In genomic region chr11:124249869-124250268, GRCh38 we compare ENCODE assay signal across 1 cellular context.
TF ChIP-seq lines count a peak whose summit lies in the region.
"Not testable (repeated sequence)": the region's sequence is repeated elsewhere in the genome, so short reads cannot be mapped to it uniquely, and the experiment has no call there.

No MANE protein-coding gene starts in this region.

TF ChIP-seq in K562, 482 proteins besides CTCF, POLR2A, EP300 and RAD21 (continued from another document and continues in another):
- TF ChIP-seq, protein P1, sequence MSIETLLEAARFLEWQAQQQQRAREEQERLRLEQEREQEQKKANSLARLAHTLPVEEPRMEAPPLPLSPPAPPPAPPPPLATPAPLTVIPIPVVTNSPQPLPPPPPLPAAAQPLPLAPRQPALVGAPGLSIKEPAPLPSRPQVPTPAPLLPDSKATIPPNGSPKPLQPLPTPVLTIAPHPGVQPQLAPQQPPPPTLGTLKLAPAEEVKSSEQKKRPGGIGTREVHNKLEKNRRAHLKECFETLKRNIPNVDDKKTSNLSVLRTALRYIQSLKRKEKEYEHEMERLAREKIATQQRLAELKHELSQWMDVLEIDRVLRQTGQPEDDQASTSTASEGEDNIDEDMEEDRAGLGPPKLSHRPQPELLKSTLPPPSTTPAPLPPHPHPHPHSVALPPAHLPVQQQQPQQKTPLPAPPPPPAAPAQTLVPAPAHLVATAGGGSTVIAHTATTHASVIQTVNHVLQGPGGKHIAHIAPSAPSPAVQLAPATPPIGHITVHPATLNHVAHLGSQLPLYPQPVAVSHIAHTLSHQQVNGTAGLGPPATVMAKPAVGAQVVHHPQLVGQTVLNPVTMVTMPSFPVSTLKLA (conservative IDR thresholded peaks at IDR 0.05): 0 out of 4 replicates have a peak, but pooled peaks of 1 of the 2 experiments have one; percentile 22
- TF ChIP-seq, protein P2, sequence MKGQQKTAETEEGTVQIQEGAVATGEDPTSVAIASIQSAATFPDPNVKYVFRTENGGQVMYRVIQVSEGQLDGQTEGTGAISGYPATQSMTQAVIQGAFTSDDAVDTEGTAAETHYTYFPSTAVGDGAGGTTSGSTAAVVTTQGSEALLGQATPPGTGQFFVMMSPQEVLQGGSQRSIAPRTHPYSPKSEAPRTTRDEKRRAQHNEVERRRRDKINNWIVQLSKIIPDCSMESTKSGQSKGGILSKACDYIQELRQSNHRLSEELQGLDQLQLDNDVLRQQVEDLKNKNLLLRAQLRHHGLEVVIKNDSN (CRISPR knock-in tag; IDR thresholded peaks at IDR 0.05): peak; percentile 68
- TF ChIP-seq ZNF766 (CRISPR knock-in tag; conservative IDR thresholded peaks at IDR 0.05): peak; percentile 62; the same call in 1 of the 2 replicates
- peak in 1 of 2 experiments; percentile 31; a peak in 1 of 4 replicates for TF ChIP-seq RCOR1 (IDR thresholded peaks at IDR 0.05; ENCODE audit: borderline replicate concordance in 1 of 2, low read depth in 2 of 2, low read length in 2 of 2)
- TF ChIP-seq, protein P3, sequence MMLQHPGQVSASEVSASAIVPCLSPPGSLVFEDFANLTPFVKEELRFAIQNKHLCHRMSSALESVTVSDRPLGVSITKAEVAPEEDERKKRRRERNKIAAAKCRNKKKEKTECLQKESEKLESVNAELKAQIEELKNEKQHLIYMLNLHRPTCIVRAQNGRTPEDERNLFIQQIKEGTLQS (IDR thresholded peaks at IDR 0.05): peak; percentile 68
- TF ChIP-seq, protein P3 (CRISPR knock-in tag; conservative IDR thresholded peaks at IDR 0.05): not testable (repeated sequence)
- peak; percentile 70 for TF ChIP-seq ZNF589 (CRISPR knock-in tag; IDR thresholded peaks at IDR 0.05; ENCODE audit: low read depth)
- TF ChIP-seq ATF1 (CRISPR knock-in tag; IDR thresholded peaks at IDR 0.05); TOE1 (CRISPR knock-in tag; IDR thresholded peaks at IDR 0.05; ENCODE audit: borderline replicate concordance, low read depth); ZNF740 (CRISPR knock-in tag; IDR thresholded peaks at IDR 0.05); NR2C2 (CRISPR knock-in tag; IDR thresholded peaks at IDR 0.05); NR2C1 (IDR thresholded peaks at IDR 0.05); MYBL2 (CRISPR knock-in tag; IDR thresholded peaks at IDR 0.05; ENCODE audit: borderline replicate concordance): not testable (repeated sequence)
- TF ChIP-seq ATF1 (tag; IDR thresholded peaks at IDR 0.05): peak; percentile 44
- peak; percentile 53; the same call in 1 of the 2 replicates for TF ChIP-seq CEBPG (CRISPR knock-in tag; IDR thresholded peaks at IDR 0.05)
- peak in 1 of 2 experiments; percentile 37; a peak in 1 of 4 replicates for TF ChIP-seq CEBPG (tag; conservative IDR thresholded peaks at IDR 0.05 in 1 of 2, IDR thresholded peaks at IDR 0.05 in 1 of 2)
- 0 out of 2 replicates have a peak, but pooled peaks have one; percentile 4 for TF ChIP-seq MEF2D (tag; conservative IDR thresholded peaks at IDR 0.05; ENCODE audit: low read depth)
- peak; percentile 49 for TF ChIP-seq EP400 (IDR thresholded peaks at IDR 0.05)
- TF ChIP-seq CC2D1A (IDR thresholded peaks at IDR 0.05): peak; percentile 76; the same call in 1 of the 2 replicates
- TF ChIP-seq SMARCE1 (IDR thresholded peaks at IDR 0.05): peak; percentile 12; the same call in 1 of the 2 replicates
- peak; percentile 90 for TF ChIP-seq MAFG (tag; conservative IDR thresholded peaks at IDR 0.05)
- TF ChIP-seq HINFP (tag; conservative IDR thresholded peaks at IDR 0.05; ENCODE audit: low read depth): 0 out of 2 replicates have a peak, but pooled peaks have one; percentile 48
- peak; percentile 46; the same call in 1 of the 2 replicates for TF ChIP-seq TOE1 (IDR thresholded peaks at IDR 0.05; ENCODE audit: borderline replicate concordance)
- TF ChIP-seq ZNF175 (CRISPR knock-in tag; IDR thresholded peaks at IDR 0.05; ENCODE audit: low read depth): peak; percentile 75; the same call in 1 of the 2 replicates
- 0 out of 2 replicates have a peak, but pooled peaks have one; percentile 18 for TF ChIP-seq EHMT2 (IDR thresholded peaks at IDR 0.05)
- TF ChIP-seq CXXC5 (CRISPR knock-in tag; IDR thresholded peaks at IDR 0.05): 0 out of 2 replicates have a peak, but pooled peaks have one; percentile 22
- TF ChIP-seq, protein P4, sequence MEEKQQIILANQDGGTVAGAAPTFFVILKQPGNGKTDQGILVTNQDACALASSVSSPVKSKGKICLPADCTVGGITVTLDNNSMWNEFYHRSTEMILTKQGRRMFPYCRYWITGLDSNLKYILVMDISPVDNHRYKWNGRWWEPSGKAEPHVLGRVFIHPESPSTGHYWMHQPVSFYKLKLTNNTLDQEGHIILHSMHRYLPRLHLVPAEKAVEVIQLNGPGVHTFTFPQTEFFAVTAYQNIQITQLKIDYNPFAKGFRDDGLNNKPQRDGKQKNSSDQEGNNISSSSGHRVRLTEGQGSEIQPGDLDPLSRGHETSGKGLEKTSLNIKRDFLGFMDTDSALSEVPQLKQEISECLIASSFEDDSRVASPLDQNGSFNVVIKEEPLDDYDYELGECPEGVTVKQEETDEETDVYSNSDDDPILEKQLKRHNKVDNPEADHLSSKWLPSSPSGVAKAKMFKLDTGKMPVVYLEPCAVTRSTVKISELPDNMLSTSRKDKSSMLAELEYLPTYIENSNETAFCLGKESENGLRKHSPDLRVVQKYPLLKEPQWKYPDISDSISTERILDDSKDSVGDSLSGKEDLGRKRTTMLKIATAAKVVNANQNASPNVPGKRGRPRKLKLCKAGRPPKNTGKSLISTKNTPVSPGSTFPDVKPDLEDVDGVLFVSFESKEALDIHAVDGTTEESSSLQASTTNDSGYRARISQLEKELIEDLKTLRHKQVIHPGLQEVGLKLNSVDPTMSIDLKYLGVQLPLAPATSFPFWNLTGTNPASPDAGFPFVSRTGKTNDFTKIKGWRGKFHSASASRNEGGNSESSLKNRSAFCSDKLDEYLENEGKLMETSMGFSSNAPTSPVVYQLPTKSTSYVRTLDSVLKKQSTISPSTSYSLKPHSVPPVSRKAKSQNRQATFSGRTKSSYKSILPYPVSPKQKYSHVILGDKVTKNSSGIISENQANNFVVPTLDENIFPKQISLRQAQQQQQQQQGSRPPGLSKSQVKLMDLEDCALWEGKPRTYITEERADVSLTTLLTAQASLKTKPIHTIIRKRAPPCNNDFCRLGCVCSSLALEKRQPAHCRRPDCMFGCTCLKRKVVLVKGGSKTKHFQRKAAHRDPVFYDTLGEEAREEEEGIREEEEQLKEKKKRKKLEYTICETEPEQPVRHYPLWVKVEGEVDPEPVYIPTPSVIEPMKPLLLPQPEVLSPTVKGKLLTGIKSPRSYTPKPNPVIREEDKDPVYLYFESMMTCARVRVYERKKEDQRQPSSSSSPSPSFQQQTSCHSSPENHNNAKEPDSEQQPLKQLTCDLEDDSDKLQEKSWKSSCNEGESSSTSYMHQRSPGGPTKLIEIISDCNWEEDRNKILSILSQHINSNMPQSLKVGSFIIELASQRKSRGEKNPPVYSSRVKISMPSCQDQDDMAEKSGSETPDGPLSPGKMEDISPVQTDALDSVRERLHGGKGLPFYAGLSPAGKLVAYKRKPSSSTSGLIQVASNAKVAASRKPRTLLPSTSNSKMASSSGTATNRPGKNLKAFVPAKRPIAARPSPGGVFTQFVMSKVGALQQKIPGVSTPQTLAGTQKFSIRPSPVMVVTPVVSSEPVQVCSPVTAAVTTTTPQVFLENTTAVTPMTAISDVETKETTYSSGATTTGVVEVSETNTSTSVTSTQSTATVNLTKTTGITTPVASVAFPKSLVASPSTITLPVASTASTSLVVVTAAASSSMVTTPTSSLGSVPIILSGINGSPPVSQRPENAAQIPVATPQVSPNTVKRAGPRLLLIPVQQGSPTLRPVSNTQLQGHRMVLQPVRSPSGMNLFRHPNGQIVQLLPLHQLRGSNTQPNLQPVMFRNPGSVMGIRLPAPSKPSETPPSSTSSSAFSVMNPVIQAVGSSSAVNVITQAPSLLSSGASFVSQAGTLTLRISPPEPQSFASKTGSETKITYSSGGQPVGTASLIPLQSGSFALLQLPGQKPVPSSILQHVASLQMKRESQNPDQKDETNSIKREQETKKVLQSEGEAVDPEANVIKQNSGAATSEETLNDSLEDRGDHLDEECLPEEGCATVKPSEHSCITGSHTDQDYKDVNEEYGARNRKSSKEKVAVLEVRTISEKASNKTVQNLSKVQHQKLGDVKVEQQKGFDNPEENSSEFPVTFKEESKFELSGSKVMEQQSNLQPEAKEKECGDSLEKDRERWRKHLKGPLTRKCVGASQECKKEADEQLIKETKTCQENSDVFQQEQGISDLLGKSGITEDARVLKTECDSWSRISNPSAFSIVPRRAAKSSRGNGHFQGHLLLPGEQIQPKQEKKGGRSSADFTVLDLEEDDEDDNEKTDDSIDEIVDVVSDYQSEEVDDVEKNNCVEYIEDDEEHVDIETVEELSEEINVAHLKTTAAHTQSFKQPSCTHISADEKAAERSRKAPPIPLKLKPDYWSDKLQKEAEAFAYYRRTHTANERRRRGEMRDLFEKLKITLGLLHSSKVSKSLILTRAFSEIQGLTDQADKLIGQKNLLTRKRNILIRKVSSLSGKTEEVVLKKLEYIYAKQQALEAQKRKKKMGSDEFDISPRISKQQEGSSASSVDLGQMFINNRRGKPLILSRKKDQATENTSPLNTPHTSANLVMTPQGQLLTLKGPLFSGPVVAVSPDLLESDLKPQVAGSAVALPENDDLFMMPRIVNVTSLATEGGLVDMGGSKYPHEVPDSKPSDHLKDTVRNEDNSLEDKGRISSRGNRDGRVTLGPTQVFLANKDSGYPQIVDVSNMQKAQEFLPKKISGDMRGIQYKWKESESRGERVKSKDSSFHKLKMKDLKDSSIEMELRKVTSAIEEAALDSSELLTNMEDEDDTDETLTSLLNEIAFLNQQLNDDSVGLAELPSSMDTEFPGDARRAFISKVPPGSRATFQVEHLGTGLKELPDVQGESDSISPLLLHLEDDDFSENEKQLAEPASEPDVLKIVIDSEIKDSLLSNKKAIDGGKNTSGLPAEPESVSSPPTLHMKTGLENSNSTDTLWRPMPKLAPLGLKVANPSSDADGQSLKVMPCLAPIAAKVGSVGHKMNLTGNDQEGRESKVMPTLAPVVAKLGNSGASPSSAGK (IDR thresholded peaks at IDR 0.05): peak; percentile 43
- peak; percentile 41 for TF ChIP-seq CTBP1 (IDR thresholded peaks at IDR 0.05; ENCODE audit: borderline replicate concordance)
- TF ChIP-seq L3MBTL2 (IDR thresholded peaks at IDR 0.05): peak; percentile 68
- 0 out of 2 replicates have a peak, but pooled peaks have one; percentile 2 for TF ChIP-seq JUND (IDR thresholded peaks at IDR 0.05; ENCODE audit: borderline replicate concordance, low read depth, low read length)
- TF ChIP-seq JUND (tag; IDR thresholded peaks at IDR 0.05; ENCODE audit: borderline replicate concordance, low read depth, low read length): peak; percentile 41; the same call in 1 of the 3 replicates
- peak; percentile 39 for TF ChIP-seq RAD51 (IDR thresholded peaks at IDR 0.05; ENCODE audit: borderline replicate concordance, low read depth)
- TF ChIP-seq, protein P5, sequence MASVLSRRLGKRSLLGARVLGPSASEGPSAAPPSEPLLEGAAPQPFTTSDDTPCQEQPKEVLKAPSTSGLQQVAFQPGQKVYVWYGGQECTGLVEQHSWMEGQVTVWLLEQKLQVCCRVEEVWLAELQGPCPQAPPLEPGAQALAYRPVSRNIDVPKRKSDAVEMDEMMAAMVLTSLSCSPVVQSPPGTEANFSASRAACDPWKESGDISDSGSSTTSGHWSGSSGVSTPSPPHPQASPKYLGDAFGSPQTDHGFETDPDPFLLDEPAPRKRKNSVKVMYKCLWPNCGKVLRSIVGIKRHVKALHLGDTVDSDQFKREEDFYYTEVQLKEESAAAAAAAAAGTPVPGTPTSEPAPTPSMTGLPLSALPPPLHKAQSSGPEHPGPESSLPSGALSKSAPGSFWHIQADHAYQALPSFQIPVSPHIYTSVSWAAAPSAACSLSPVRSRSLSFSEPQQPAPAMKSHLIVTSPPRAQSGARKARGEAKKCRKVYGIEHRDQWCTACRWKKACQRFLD (CRISPR knock-in tag; IDR thresholded peaks at IDR 0.05): peak; percentile 80; the same call in 1 of the 2 replicates
- 0 out of 4 replicates have a peak, but pooled peaks of 1 of the 2 experiments have one; percentile 54 for TF ChIP-seq ZNF740 (tag; IDR thresholded peaks at IDR 0.05)
- TF ChIP-seq NR2C2 (tag; IDR thresholded peaks at IDR 0.05): peak; percentile 68
- TF ChIP-seq MAFK (IDR thresholded peaks at IDR 0.05; ENCODE audit: low read length): peak; percentile 25; the same call in 1 of the 2 replicates
- TF ChIP-seq NR2C1 (tag; IDR thresholded peaks at IDR 0.05): peak; percentile 10; the same call in 1 of the 2 replicates
- peak; percentile 63 for TF ChIP-seq MYBL2 (IDR thresholded peaks at IDR 0.05; ENCODE audit: low read depth)
- TF ChIP-seq NFE2 (IDR thresholded peaks at IDR 0.05; ENCODE audit: low read depth): peak; percentile 69
- TF ChIP-seq TRIM24 (IDR thresholded peaks at IDR 0.05): peak; percentile 41 to 76; a peak in 3 of 4 replicates
- peak; percentile 82 for TF ChIP-seq ZNF316 (IDR thresholded peaks at IDR 0.05)
- peak; percentile 35; the same call in 1 of the 2 replicates for TF ChIP-seq NFE2L1 (tag; IDR thresholded peaks at IDR 0.05; ENCODE audit: borderline replicate concordance, low read depth)
- TF ChIP-seq FOSL1 (tag; conservative IDR thresholded peaks at IDR 0.05): peak; percentile 69
- peak; percentile 86 for TF ChIP-seq BACH1 (tag; IDR thresholded peaks at IDR 0.05)
- TF ChIP-seq C11orf30 (IDR thresholded peaks at IDR 0.05; ENCODE audit: low read depth): peak; percentile 82
